In the genomic region with DNA sequence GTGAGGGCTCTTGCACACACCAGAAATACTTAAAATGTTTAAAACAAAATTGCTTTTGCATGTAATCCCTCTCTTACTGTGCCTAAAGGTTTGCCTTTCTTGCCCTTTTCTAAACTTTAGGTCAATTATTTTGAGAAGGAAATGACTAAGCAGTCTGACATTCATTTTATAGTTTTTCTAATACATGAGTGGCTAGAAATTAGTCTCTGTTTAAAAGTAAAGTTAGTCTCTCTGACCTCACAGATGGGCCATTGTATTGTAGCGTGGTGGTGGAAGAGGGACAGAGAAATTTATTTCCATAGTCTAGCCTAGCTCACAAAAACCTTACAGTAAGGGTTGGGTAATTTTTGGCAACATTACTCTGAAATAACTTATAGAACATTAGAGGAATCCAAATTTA, we compare ENCODE assay signal across 22 cellular contexts. TPM values are rescaled to one million over a fixed set of nuclear protein-coding genes. Genes with fewer than 3 reads are reported as not detected.
DNase-seq lines count a peak whose midpoint lies in the region; ATAC-seq and TF ChIP-seq lines count a peak whose summit lies in the region.
"Had no signal": no experiment of that assay in that cellular context is flagged by ENCODE, and none has a peak within 500 bp of the region (broad histone marks: within the 10 kb centered on the region; RNA-seq: fewer than 3 reads in every experiment).

No MANE protein-coding gene starts in this region.

- no peak overlapping the region for H3K27ac ChIP-seq in RWPE1
- H3K27ac ChIP-seq in epithelial cell of prostate, result peak overlapping the region; percentile 7
- no peak overlapping the region for H3K27ac ChIP-seq in body of pancreas
- H3K27ac ChIP-seq: heart right ventricle, KMS-11, right lobe of liver, suprapubic skin, VCaP had no signal

- H3K36me3 ChIP-seq in body of pancreas (replicated peaks in 1 of 2; ENCODE audit: insufficient read depth in 1 of 2, low read depth in 2 of 2), result no peaks in the 10 kb centered on the region
- H3K36me3 ChIP-seq: heart right ventricle, right lobe of liver, suprapubic skin had no signal

- TF ChIP-seq POLR2A in body of pancreas (IDR thresholded peaks at IDR 0.05), result no peak

- H3K4me1 ChIP-seq in body of pancreas, result peaks cover 19% of the 10 kb centered on the region

- POLR2A ChIA-PET in RWPE1 (lab: Yijun Ruan, JAX; ENCODE audit: low non-redundant PET), result no interaction called here

- no peaks in the 10 kb centered on the region for H3K27me3 ChIP-seq in body of pancreas
- H3K27me3 ChIP-seq: right lobe of liver had no signal

- no peak for TF ChIP-seq CTCF in RWPE1 (conservative IDR thresholded peaks at IDR 0.05; ENCODE audit: low read depth)
- TF ChIP-seq CTCF in body of pancreas (IDR thresholded peaks at IDR 0.05), result no peak

- DNase-seq in ELR (ENCODE audit: low read depth) (peak; percentile 61), RWPE1 (ENCODE audit: low spot score) (peak; percentile 9), epithelial cell of prostate (ENCODE audit: low read depth, low spot score) (no peak), renal cortical epithelial cell (ENCODE audit: low read depth) (peak; percentile 50), body of pancreas (no peak), dedifferentiated amniotic fluid mesenchymal stem cell (ENCODE audit: extremely low spot score) (no peak)
- DNase-seq: activated CD4-positive, alpha-beta T cell treated with anti-CD3 and anti-CD28 coated beads for 4 hours; activated effector memory CD4-positive, alpha-beta T cell treated with anti-CD3 and anti-CD28 coated beads, Interleukin-2, amount 50 U/mL, for 16 hours; CD4-positive, CD25-positive, alpha-beta regulatory T cell; H7; heart right ventricle; NCI-H146; NCI-H446; posterior cingulate gyrus; right lobe of liver; stimulated activated naive B cell treated with anti-CD40 and anti-IgM and Interleukin-4, amounts not matched to agents 10 μg/mL and 1 μg/mL and 100 μg/mL, for 72 hours had no signal

- no peak for ATAC-seq in GM21529 (IDR thresholded peaks at IDR 0.05; ENCODE audit: unreplicated experiment)
- ATAC-seq in body of pancreas, result no peak
- no peak for ATAC-seq in HG03432 (IDR thresholded peaks at IDR 0.05; ENCODE audit: unreplicated experiment)
- ATAC-seq: heart right ventricle; right lobe of liver; stimulated activated naive B cell treated with anti-CD40 and anti-IgM and Interleukin-4, amounts not matched to agents 10 μg/mL and 1 μg/mL and 100 μg/mL, for 72 hours had no signal

- H3K9me3 ChIP-seq in body of pancreas, result no peaks in the 10 kb centered on the region
- H3K9me3 ChIP-seq: heart right ventricle, right lobe of liver, suprapubic skin had no signal

- intact Hi-C loops in body of pancreas (cut with DNase I), result loop anchor here (10.0 kb wide), 1 partner anchor 393 kb away; no protein-coding TSS in a partner anchor

- 90 to 92% methylated on average over 1 of the region's 1 CpG for WGBS in body of pancreas, 2 donors

- CTCF ChIA-PET in RWPE1 (lab: Yijun Ruan, JAX), result no interaction called here

- no peak overlapping the region for H3K4me3 ChIP-seq in body of pancreas
- H3K4me3 ChIP-seq: heart right ventricle, right lobe of liver, suprapubic skin had no signal

RNA-seq across cellular contexts. Expression of a gene that starts 3.6 kb away (rescaled TPM):
- total RNA-seq in renal cortical epithelial cell (13.7 and 25.9 TPM in 2 replicates), body of pancreas (1 to 10 TPM in 1 of 2 donors, under 1 TPM in 1; 0.52 to 2.6 TPM)
- total RNA-seq: CD4-positive, CD25-positive, alpha-beta regulatory T cell; lung microvascular endothelial cell had no signal

Comparison
In these comparisons a context has a peak if more than half of its experiments do, and no peak if none do; other contexts are left out.
1. DNase-seq: peak in ELR (single experiment), RWPE1 (single experiment) and renal cortical epithelial cell (single experiment); none in epithelial cell of prostate (single experiment), body of pancreas (0 of 4) and dedifferentiated amniotic fluid mesenchymal stem cell (single experiment).